Comparison of ENCODE assay signal across 8 cellular contexts in the genomic region with DNA sequence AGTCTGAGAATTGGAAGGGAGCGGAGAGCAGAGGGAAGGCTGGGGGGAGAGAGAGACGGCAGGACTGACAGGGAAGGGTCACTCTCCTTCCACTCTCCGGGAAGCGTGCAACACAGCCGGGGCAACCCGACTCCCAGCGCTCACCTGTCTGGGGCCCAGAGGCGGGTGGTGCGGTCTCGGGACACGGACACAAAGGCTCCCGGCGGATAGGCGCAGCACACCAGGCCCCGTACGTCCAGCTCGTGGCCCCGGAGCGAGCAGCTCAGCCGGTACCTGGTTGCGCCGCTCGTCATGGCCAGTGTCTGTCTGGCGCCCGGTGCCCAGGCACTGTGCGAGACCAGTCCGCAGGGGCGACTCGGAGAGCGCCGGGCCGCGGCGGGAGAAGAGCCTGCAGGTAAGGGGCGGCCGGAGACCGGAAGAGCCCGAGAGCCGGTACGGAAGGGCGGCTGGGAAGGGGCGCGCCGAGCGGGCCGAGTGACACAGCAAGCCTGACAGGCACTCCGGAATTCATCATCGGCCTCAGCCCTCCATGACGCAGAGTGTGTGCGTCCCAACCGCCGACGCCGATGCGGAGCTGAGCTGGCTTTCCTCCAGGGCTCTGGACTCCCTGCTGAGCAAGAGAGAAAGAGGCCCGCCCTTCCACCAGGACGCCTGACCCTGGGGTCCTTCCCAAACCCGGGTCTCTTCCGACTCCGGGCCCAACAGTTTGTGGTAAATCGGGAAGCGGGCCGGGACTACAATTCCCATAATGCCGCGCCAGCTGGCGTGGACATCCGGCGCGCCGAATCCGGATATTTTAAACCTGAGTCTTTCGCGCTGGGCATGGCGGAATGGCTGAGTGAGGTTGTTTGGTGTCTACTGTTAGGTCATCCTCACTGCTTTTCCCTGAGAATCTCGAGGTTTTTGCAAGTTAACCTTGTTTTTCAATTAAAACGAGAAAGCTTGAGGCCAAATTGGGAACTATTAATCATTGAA. TPM values are rescaled to one million over a fixed set of nuclear protein-coding genes. Genes with fewer than 3 reads are reported as not detected.
DNase-seq lines count a peak whose midpoint lies in the region; ATAC-seq, FAIRE-seq and TF ChIP-seq lines count a peak whose summit lies in the region.

A gene (minus strand): TSS at position 490 of the 975 bp plus-strand sequence. CDS start 197 bp downstream, at position 293.

- POLR2A ChIA-PET in AG04450 (lab: Yijun Ruan, JAX) = interaction anchor here (0.7 to 1.7 kb wide), 2 partner anchors 9 to 177 kb away, joined by 3 to 15 read pairs; a partner anchor contains a TSS

- H3K9me3 ChIP-seq in AG04450 (ENCODE audit: control insufficient read depth, insufficient read depth, low read length) (peaks cover 5% of the 10 kb centered on the region; the same call in 1 of the 2 replicates), kidney (ENCODE audit: control insufficient read depth in 1 of 2, low read length in 2 of 2) (no peaks in the 10 kb centered on the region)

- intact Hi-C loops in kidney (cut with DNase I) = no loop called here

- ATAC-seq in GM18873 (IDR thresholded peaks at IDR 0.05; ENCODE audit: low FRiP score, unreplicated experiment) (peak; percentile 99), HG03139 (IDR thresholded peaks at IDR 0.05; ENCODE audit: unreplicated experiment) (peak; percentile 98)

- FAIRE-seq in kidney (lab: Jason Lieb, UNC) = no peak

- DNase-seq in AG04450 (ENCODE audit: low read depth, low spot score) = peak; percentile 63
- DNase-seq in NCI-H2227 (lab: John Stamatoyannopoulos, UW; ENCODE audit: unreplicated experiment) = peak; percentile 94
- DNase-seq in activated CD4-positive, CD25-positive, alpha-beta regulatory T cell treated with anti-CD3 and anti-CD28 coated beads, Interleukin-2, amount 50 U/mL, for 72 hours = peak; percentile 82
- DNase-seq in cerebellar nuclear complex (lab: John Stamatoyannopoulos, UW) = peak; percentile 69 to 70
- peak; percentile 96 for DNase-seq in kidney
- peak; percentile 91 for DNase-seq in stimulated activated CD4-positive, alpha-beta T cell treated with anti-CD3 and anti-CD28 coated beads, Interleukin-15, amount 100 ng/mL, for 24 hours

- CTCF ChIA-PET in AG04450 (lab: Charles Lee) = no interaction called here

- peaks cover 0 to 3% of the 10 kb centered on the region in 2 donors for H3K4me1 ChIP-seq in kidney (ENCODE audit: control insufficient read depth in 1 of 2, insufficient read depth in 1 of 2, low read depth in 1 of 2, low read length in 2 of 2)

- H3K27ac ChIP-seq in AG04450 (ENCODE audit: low read depth, low read length) (peak within 1 kb of the TSS; percentile 100), kidney (ENCODE audit: low read depth in 2 of 2, low read length in 2 of 2) (peak within 1 kb of the TSS; percentile 99)

- peak within 1 kb of the TSS; percentile 86 for H3K9ac ChIP-seq in kidney (ENCODE audit: low read length in 2 of 2)

- TF ChIP-seq CTCF in AG04450 (IDR thresholded peaks at IDR 0.05; ENCODE audit: low read depth, low read length) = no peak
- no peak for TF ChIP-seq CTCF in kidney (IDR thresholded peaks at IDR 0.05; ENCODE audit: borderline replicate concordance, extremely low read depth, insufficient read depth)

- H3K36me3 ChIP-seq in kidney (ENCODE audit: control insufficient read depth in 1 of 2, insufficient read depth in 2 of 2, low read length in 2 of 2) = no peaks in the 10 kb centered on the region

- H3K27me3 ChIP-seq in AG04450 (ENCODE audit: control insufficient read depth, insufficient read depth, low read length) = no peaks in the 10 kb centered on the region

- H3K4me3 ChIP-seq in AG04450 (ENCODE audit: low read depth, low read length) (peak within 1 kb of the TSS; percentile 92), kidney (ENCODE audit: low read length in 2 of 2) (peak within 1 kb of the TSS; percentile 96 to 98)

RNA-seq across cellular contexts. Expression of the gene that starts here (rescaled TPM):
- polyA plus RNA-seq in AG04450 (2011; rRNA removed) = 21.8 and 27.3 TPM in 2 replicates
- polyA minus RNA-seq in AG04450 (2011; rRNA and poly(A)+ RNA removed) = 33.3 and 46.5 TPM in 2 replicates
- total RNA-seq in kidney = 26.9 TPM
- polyA plus RNA-seq in kidney (ENCODE audit: insufficient read depth, low read depth, low replicate concordance) = 12.0 TPM

Comparison
In these comparisons a context has a peak if more than half of its experiments do, and no peak if none do; other contexts are left out.
1. Peak in every context shown above with its lines: DNase-seq, ATAC-seq, H3K4me3 ChIP-seq and H3K27ac ChIP-seq.